8 cellular contexts compared by ENCODE assay signal in the genomic region with DNA sequence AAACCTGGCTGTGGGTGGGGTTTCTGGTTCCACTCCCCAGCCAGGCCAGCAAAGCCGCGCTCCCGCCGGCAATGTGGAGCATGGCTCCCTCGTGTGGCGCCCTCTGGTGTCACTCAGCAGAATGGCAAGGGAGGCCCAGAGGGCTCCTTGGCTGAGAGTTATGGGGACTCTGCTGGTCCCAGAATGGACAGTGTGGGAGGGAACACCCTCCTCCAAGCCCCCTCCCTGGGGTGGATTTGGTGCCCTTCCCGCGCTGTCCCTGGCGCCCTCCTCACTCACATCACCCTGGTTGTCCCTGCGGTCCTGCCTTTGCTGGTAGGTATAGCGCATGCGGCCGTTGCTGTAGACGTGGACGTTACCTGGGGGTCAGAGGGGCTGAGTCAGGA. TPM values are rescaled to one million over a fixed set of nuclear protein-coding genes. Genes with fewer than 3 reads are reported as not detected.
DNase-seq lines count a peak whose midpoint lies in the region; ATAC-seq and TF ChIP-seq lines count a peak whose summit lies in the region.

No MANE protein-coding gene starts in this region.

- H3K4me3 Mint-ChIP-seq in activated naive CD8-positive, alpha-beta T cell treated with anti-CD3 and anti-CD28 coated beads for 36 hours, result no peak overlapping the region

- H3K27me3 ChIP-seq in HAP-1 (ENCODE audit: low read depth) (no peaks in the 10 kb centered on the region), smooth muscle cell (ENCODE audit: low read depth) (no peaks in the 10 kb centered on the region)

- no peaks in the 10 kb centered on the region for H3K79me2 ChIP-seq in smooth muscle cell (ENCODE audit: low read depth)

- no peak overlapping the region for H2AFZ ChIP-seq in smooth muscle cell (ENCODE audit: low read depth)

- H3K9me3 ChIP-seq in HAP-1, result no peaks in the 10 kb centered on the region
- no peaks in the 10 kb centered on the region for H3K9me3 ChIP-seq in smooth muscle cell (replicated peaks; ENCODE audit: low read depth)

- intact Hi-C loops in left cardiac atrium (cut with DNase I), result no loop called here

- DNase-seq in AML-193 (lab: John Stamatoyannopoulos, UW) (peak; percentile 36 to 55), HAP-1 (ENCODE audit: low spot score in 2 of 2) (peak; percentile 65 to 88), SKM-1 (lab: John Stamatoyannopoulos, UW; ENCODE audit: unreplicated experiment) (peak; percentile 45), left cardiac atrium (peak; percentile 81), smooth muscle cell (lab: John Stamatoyannopoulos, UW; ENCODE audit: unreplicated experiment) (peak; percentile 25), globus pallidus (ENCODE audit: low spot score) (no peak)
- DNase-seq in activated naive CD8-positive, alpha-beta T cell treated with anti-CD3 and anti-CD28 coated beads for 36 hours, result peak; percentile 81

- H3K4me1 ChIP-seq in HAP-1 (peaks cover 3% of the 10 kb centered on the region), smooth muscle cell (ENCODE audit: low read depth) (no peaks in the 10 kb centered on the region)

- H3K4me3 ChIP-seq in HAP-1 (no peak overlapping the region), smooth muscle cell (no peak overlapping the region)

- peaks cover 33% of the 10 kb centered on the region for H3K4me1 Mint-ChIP-seq in activated naive CD8-positive, alpha-beta T cell treated with anti-CD3 and anti-CD28 coated beads for 36 hours

- peak; percentile 97 for TF ChIP-seq CTCF in smooth muscle cell (IDR thresholded peaks at IDR 0.05; ENCODE audit: borderline replicate concordance, insufficient read depth, poor library complexity, severe bottlenecking)

- H3K36me3 Mint-ChIP-seq in activated naive CD8-positive, alpha-beta T cell treated with anti-CD3 and anti-CD28 coated beads for 36 hours, result peaks cover 31% of the 10 kb centered on the region

- H3K27ac ChIP-seq in smooth muscle cell (ENCODE audit: low read depth), result no peak overlapping the region

- 62% methylated on average over 15 of the region's 15 CpGs for WGBS in smooth muscle cell (ENCODE audit: low lambda C conversion rate)

- no peaks in the 10 kb centered on the region for H4K20me1 ChIP-seq in smooth muscle cell (ENCODE audit: low read depth)

- no peak overlapping the region for H3K4me2 ChIP-seq in smooth muscle cell

- no peaks in the 10 kb centered on the region for H3F3A ChIP-seq in smooth muscle cell (ENCODE audit: low read depth)

- peak; percentile 22 to 28 for ATAC-seq in left cardiac atrium
- ATAC-seq in GM21737 (IDR thresholded peaks at IDR 0.05; ENCODE audit: unreplicated experiment), result no peak

- no peaks in the 10 kb centered on the region for H3K27me3 Mint-ChIP-seq in activated naive CD8-positive, alpha-beta T cell treated with anti-CD3 and anti-CD28 coated beads for 36 hours

- no peaks in the 10 kb centered on the region for H3K9me3 Mint-ChIP-seq in activated naive CD8-positive, alpha-beta T cell treated with anti-CD3 and anti-CD28 coated beads for 36 hours

- no peak overlapping the region for H3K9ac ChIP-seq in smooth muscle cell (ENCODE audit: low read depth)

- no peak overlapping the region for H3K27ac Mint-ChIP-seq in activated naive CD8-positive, alpha-beta T cell treated with anti-CD3 and anti-CD28 coated beads for 36 hours

- H3K36me3 ChIP-seq in HAP-1 (replicated peaks) (peaks cover 36% of the 10 kb centered on the region), smooth muscle cell (ENCODE audit: low read depth) (no peaks in the 10 kb centered on the region)

- in situ Hi-C loops in HAP-1 (cut with MboI; ENCODE audit: low sequenced_read_pairs), result loop anchor here (25.0 kb wide), 1 partner anchor 428 kb away; no protein-coding TSS in a partner anchor

RNA-seq across cellular contexts. Expression of a gene that starts 14.2 kb away (rescaled TPM):
- 10 to 100 TPM; 25.2 to 25.6 TPM for total RNA-seq in activated naive CD8-positive, alpha-beta T cell treated with anti-CD3 and anti-CD28 coated beads for 36 hours
- 10 to 100 TPM; 25.8 to 33.4 TPM for total RNA-seq in left cardiac atrium
- total RNA-seq in smooth muscle cell, result 12.5 and 14.3 TPM in 2 replicates
- polyA plus RNA-seq in smooth muscle cell, result 24.5 and 26.7 TPM in 2 replicates
